Comparison of ENCODE assay signal across 15 cellular contexts in the genomic region with DNA sequence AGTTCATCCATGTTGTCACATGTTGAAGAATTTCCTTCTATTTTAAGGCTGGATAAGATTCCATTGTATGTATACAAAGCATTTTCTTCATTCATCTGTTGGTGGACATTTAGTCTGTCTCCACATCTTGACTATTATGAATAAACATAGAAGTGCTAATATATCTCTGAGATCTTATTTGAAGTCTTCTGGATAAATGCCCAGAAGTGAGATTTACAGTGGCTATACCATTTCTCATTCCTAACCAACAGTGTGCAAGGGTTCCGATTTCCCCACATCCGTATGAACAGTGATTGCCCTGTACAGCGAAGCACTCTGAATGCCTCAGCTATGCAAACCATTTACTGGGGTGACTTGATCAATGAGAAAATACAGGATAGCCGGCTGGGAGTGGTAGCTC.
DNase-seq lines count a peak whose midpoint lies in the region; ATAC-seq and TF ChIP-seq lines count a peak whose summit lies in the region.
"Had no signal": no experiment of that assay in that cellular context is flagged by ENCODE, and none has a peak within 500 bp of the region (broad histone marks: within the 10 kb centered on the region; RNA-seq: fewer than 3 reads in every experiment).

No MANE protein-coding gene starts in this region.

- no peak for ATAC-seq in HG03159 (IDR thresholded peaks at IDR 0.05; ENCODE audit: unreplicated experiment)
- no peak for ATAC-seq in GM21576 (IDR thresholded peaks at IDR 0.05; ENCODE audit: unreplicated experiment)
- ATAC-seq: CD8-positive, alpha-beta T cell had no signal

- TF ChIP-seq CTCF in LNCaP clone FGC (IDR thresholded peaks at IDR 0.05; ENCODE audit: control insufficient read depth, extremely low read depth, insufficient read depth) (no peak), retinal pigment epithelial cell (conservative IDR thresholded peaks at IDR 0.05; ENCODE audit: low read depth, low read length) (no peak)

- DNase-seq in LNCaP clone FGC (ENCODE audit: low read depth) (peak; percentile 78), iris pigment epithelial cell (ENCODE audit: low read depth) (peak; percentile 46), retinal pigment epithelial cell (ENCODE audit: low read depth) (peak; percentile 60), HUDEP-2 (lab: John Stamatoyannopoulos, UW; ENCODE audit: unreplicated experiment in 76 of 76) (no peak)
- DNase-seq: Caco-2; CD4-positive, CD25-positive, alpha-beta regulatory T cell; CD8-positive, alpha-beta T cell; DMS153; DND-41; GOT3; HFFc6 had no signal

- H3K4me3 ChIP-seq in LNCaP clone FGC (ENCODE audit: low read depth, low read length) (no peak overlapping the region), retinal pigment epithelial cell (ENCODE audit: low read length) (no peak overlapping the region)
- H3K4me3 ChIP-seq: BLaER1, HAP-1 had no signal

Comparison
In these comparisons a context has a peak if more than half of its experiments do, and no peak if none do; other contexts are left out.
1. DNase-seq: peak in LNCaP clone FGC (single experiment), iris pigment epithelial cell (single experiment) and retinal pigment epithelial cell (single experiment); none in HUDEP-2 (0 of 76).